8 cellular contexts compared by ENCODE assay signal in the genomic region with DNA sequence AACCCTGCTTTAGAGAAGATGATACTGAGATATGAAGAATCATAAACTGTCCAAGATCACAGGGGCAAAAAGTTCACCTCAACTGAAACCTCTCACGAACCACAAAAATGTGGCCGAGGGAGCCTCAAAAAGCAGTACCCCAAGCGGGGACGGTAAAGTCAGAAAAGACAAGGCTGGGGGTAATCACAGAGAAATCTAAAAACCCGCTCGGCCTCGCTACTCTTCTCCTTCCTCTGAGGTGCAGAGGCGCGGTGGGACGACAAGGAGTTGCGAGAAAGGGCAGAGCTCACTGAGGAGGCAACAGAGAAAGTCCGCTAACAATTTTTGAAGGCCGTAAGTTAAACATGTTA. TPM values are rescaled to one million over a fixed set of nuclear protein-coding genes. Genes with fewer than 3 reads are reported as not detected.
A peak's percentile ranks its signal among the peaks of the same experiment; 100 is the strongest.
DNase-seq lines count a peak whose midpoint lies in the region; ATAC-seq, FAIRE-seq and TF ChIP-seq lines count a peak whose summit lies in the region.

No MANE protein-coding gene starts in this region.

- TF ChIP-seq CTCF in GM12875 (IDR thresholded peaks at IDR 0.05; ENCODE audit: borderline replicate concordance, insufficient read depth, low read depth, low read length): no peak
- no peak for TF ChIP-seq CTCF in H1 (IDR thresholded peaks at IDR 0.05; ENCODE audit: control extremely low read depth in 1 of 3, insufficient read depth in 1 of 3, low read depth in 1 of 3, low read length in 3 of 3)

- no peak overlapping the region for H3K56ac ChIP-seq in H1 (replicated peaks; ENCODE audit: insufficient read length, low read depth, low read length)

- H3K27me3 ChIP-seq in Karpas-422 (ENCODE audit: low read length): no peaks in the 10 kb centered on the region
- no peaks in the 10 kb centered on the region for H3K27me3 ChIP-seq in H1 (replicated peaks in 1 of 4; ENCODE audit: control insufficient read depth in 3 of 4, extremely low read depth in 1 of 4, insufficient read depth in 3 of 4, low read length in 3 of 4)

- peak; percentile 33 for ATAC-seq in GM21786 (IDR thresholded peaks at IDR 0.05; ENCODE audit: unreplicated experiment)
- peak; percentile 58 to 69 for ATAC-seq in natural killer cell treated with Interleukin-12 subunit alpha and Interleukin-12 subunit beta and Interleukin-15 and Interleukin-18, amount 100 ng/mL, for 72 hours

- H2BK120ac ChIP-seq in H1 (replicated peaks; ENCODE audit: low read depth, low read length): no peak overlapping the region

- peak overlapping the region; percentile 63 for H4K5ac ChIP-seq in H1 (ENCODE audit: insufficient read length, low read depth, low read length)

- WGBS in H1 (ENCODE audit: extremely low coverage in 1 of 2, insufficient coverage in 1 of 2, insufficient read length in 1 of 2, insufficient replicate concordance in 2 of 2, low coverage in 1 of 2, low lambda C conversion rate in 2 of 2, missing lambda C conversion rate in 1 of 2), 2 experiments: 10% methylated on average over 13 of the region's 13 CpGs; no CpG with 5 or more reads in 1 of the 2 experiments

- H3K14ac ChIP-seq in H1 (ENCODE audit: insufficient read length): no peak overlapping the region

- no peak for TF ChIP-seq POLR2A in H1 (IDR thresholded peaks at IDR 0.05; ENCODE audit: control extremely low read depth in 1 of 2, low read depth in 2 of 2, low read length in 2 of 2)

- peaks cover 10 to 11% of the 10 kb centered on the region in 2 donors for H3K4me1 Mint-ChIP-seq in natural killer cell treated with Interleukin-12 subunit alpha and Interleukin-12 subunit beta and Interleukin-15 and Interleukin-18, amount 100 ng/mL, for 72 hours (ENCODE audit: low read depth in 2 of 2)

- H3K79me1 ChIP-seq in H1 (ENCODE audit: low read depth, low read length): no peaks in the 10 kb centered on the region

- H3K9ac ChIP-seq in Karpas-422 (ENCODE audit: low read length): peak overlapping the region; percentile 83
- peak overlapping the region; percentile 70 to 87 (median 84) for H3K9ac ChIP-seq in H1 (replicated peaks in 1 of 4; ENCODE audit: extremely low read depth in 1 of 4, low read depth in 3 of 4, low read length in 3 of 4)

- TF ChIP-seq EP300 in H1 (IDR thresholded peaks at IDR 0.05; ENCODE audit: borderline replicate concordance in 1 of 2, low read depth in 2 of 2, low read length in 2 of 2): no peak

- peak overlapping the region; percentile 89 to 93 for H3K27ac Mint-ChIP-seq in natural killer cell treated with Interleukin-12 subunit alpha and Interleukin-12 subunit beta and Interleukin-15 and Interleukin-18, amount 100 ng/mL, for 72 hours

- 0 out of 2 replicates have a peak overlapping the region, but pooled peaks have one; percentile 40 for H3K18ac ChIP-seq in H1 (ENCODE audit: extremely low read depth, low read length)

- no peak overlapping the region for H3K23ac ChIP-seq in H1 (ENCODE audit: insufficient read length)

- peak overlapping the region; percentile 69 for H3K4me3 ChIP-seq in GM12875 (ENCODE audit: low read depth, low read length)
- peak overlapping the region; percentile 90 for H3K4me3 ChIP-seq in Karpas-422 (ENCODE audit: low read length)
- peak overlapping the region; percentile 43 to 94 (median 86) for H3K4me3 ChIP-seq in H1 (ENCODE audit: extremely low read depth in 1 of 4, insufficient read depth in 2 of 4, low read depth in 3 of 4, low read length in 4 of 4)

- H2AFZ ChIP-seq in Karpas-422 (ENCODE audit: low read length): peak overlapping the region; percentile 89
- H2AFZ ChIP-seq in H1 (ENCODE audit: low read length): peak overlapping the region; percentile 82

- no peak overlapping the region for H2BK15ac ChIP-seq in H1 (ENCODE audit: low read length)

- H3K23me2 ChIP-seq in H1 (ENCODE audit: low read depth, low read length): peaks cover 3% of the 10 kb centered on the region; the same call in 1 of the 2 replicates

- no peaks in the 10 kb centered on the region for H3K9me3 ChIP-seq in Karpas-422 (ENCODE audit: low read length)
- H3K9me3 ChIP-seq in H1 (ENCODE audit: insufficient read depth in 2 of 2, low read depth in 1 of 2, low read length in 1 of 2): no peaks in the 10 kb centered on the region

- H3K79me2 ChIP-seq in Karpas-422 (ENCODE audit: low read length) (peaks cover 46% of the 10 kb centered on the region), H1 (ENCODE audit: control insufficient read depth in 1 of 2, insufficient read depth in 2 of 2, low read length in 2 of 2) (peaks cover 0 to 6% of the 10 kb centered on the region in 2 experiments; a peak in 2 of 4 replicates)

- no peak overlapping the region for H2AK5ac ChIP-seq in H1 (ENCODE audit: low read depth, low read length)

- no peak overlapping the region for H3K4ac ChIP-seq in H1 (replicated peaks; ENCODE audit: insufficient read length, low read depth, low read length)

- H3K4me3 Mint-ChIP-seq in natural killer cell treated with Interleukin-12 subunit alpha and Interleukin-12 subunit beta and Interleukin-15 and Interleukin-18, amount 100 ng/mL, for 72 hours: peak overlapping the region; percentile 98

- FAIRE-seq in H1 (lab: Jason Lieb, UNC): no peak

- CTCF ChIA-PET in H1 (lab: Charles Lee; ENCODE audit: partially characterized antibody) (no interaction called here), HEK293T (lab: Yijun Ruan, JAX) (no interaction called here)

- no peak overlapping the region for H2BK20ac ChIP-seq in H1 (ENCODE audit: low read length)

- no peaks in the 10 kb centered on the region for H3K27me3 Mint-ChIP-seq in natural killer cell treated with Interleukin-12 subunit alpha and Interleukin-12 subunit beta and Interleukin-15 and Interleukin-18, amount 100 ng/mL, for 72 hours

- H4K20me1 ChIP-seq in Karpas-422 (ENCODE audit: insufficient read depth, low read depth, low read length) (no peaks in the 10 kb centered on the region), H1 (replicated peaks in 1 of 2; ENCODE audit: control insufficient read depth in 1 of 2, insufficient read depth in 2 of 2, low read length in 2 of 2) (no peaks in the 10 kb centered on the region)

- peak overlapping the region; percentile 91; the same call in 1 of the 2 replicates for H4K8ac ChIP-seq in H1 (ENCODE audit: extremely low read depth, insufficient read depth, low read length)

- H3K4me2 ChIP-seq in Karpas-422 (ENCODE audit: low read depth, low read length, poor library complexity, severe bottlenecking) (peak overlapping the region; percentile 88), H1 (ENCODE audit: insufficient read depth in 1 of 2, low read depth in 2 of 2, low read length in 2 of 2) (peak overlapping the region; percentile 67 to 78)

- no peaks in the 10 kb centered on the region for H3K9me3 Mint-ChIP-seq in natural killer cell treated with Interleukin-12 subunit alpha and Interleukin-12 subunit beta and Interleukin-15 and Interleukin-18, amount 100 ng/mL, for 72 hours

- no peak overlapping the region for H4K91ac ChIP-seq in H1 (replicated peaks; ENCODE audit: insufficient read length, low read length)

- H3K9me2 ChIP-seq in Karpas-422 (replicated peaks; ENCODE audit: insufficient read depth, low read length): no peaks in the 10 kb centered on the region

- peaks cover 18% of the 10 kb centered on the region for H3K4me1 ChIP-seq in Karpas-422 (ENCODE audit: low read length)
- H3K4me1 ChIP-seq in H1 (replicated peaks in 1 of 4; ENCODE audit: control insufficient read depth in 3 of 4, insufficient read depth in 4 of 4, low read length in 3 of 4): no peaks in the 10 kb centered on the region

- H3K27ac ChIP-seq in Karpas-422 (ENCODE audit: low read length): peak overlapping the region; percentile 91
- H3K27ac ChIP-seq in H1 (ENCODE audit: low read depth, low read length): peak overlapping the region; percentile 82

- TF ChIP-seq RAD21 in H1 (IDR thresholded peaks at IDR 0.05 in 1 of 2, conservative IDR thresholded peaks at IDR 0.05 in 1 of 2; ENCODE audit: low read depth in 2 of 2, low read length in 2 of 2): no peak

- H3K36me3 ChIP-seq in Karpas-422 (ENCODE audit: insufficient read depth, low read length): peaks cover 4% of the 10 kb centered on the region; the same call in 1 of the 2 replicates
- no peaks in the 10 kb centered on the region; a peak in 1 of 8 replicates for H3K36me3 ChIP-seq in H1 (ENCODE audit: control insufficient read depth in 2 of 4, insufficient read depth in 4 of 4, low read length in 3 of 4)

- no peak overlapping the region; the same call in 1 of the 2 replicates for H2BK12ac ChIP-seq in H1 (ENCODE audit: low read depth, low read length)

- H2BK5ac ChIP-seq in H1 (ENCODE audit: low read depth, low read length): peak overlapping the region; percentile 62; the same call in 1 of the 2 replicates

- DNase-seq in Karpas-422: no peak
- DNase-seq in H1 (ENCODE audit: low read depth in 1 of 2, low spot score in 2 of 2): no peak
- no peak for DNase-seq in natural killer cell treated with Interleukin-12 subunit alpha and Interleukin-12 subunit beta and Interleukin-15 and Interleukin-18, amount 100 ng/mL, for 72 hours (ENCODE audit: low spot score)
- no peak for DNase-seq in NCI-H526 treated with DMSO at 0.1 percent for 48 hours (lab: John Stamatoyannopoulos, UW)
- DNase-seq in HEK293T (ENCODE audit: extremely low spot score): no peak
- no peak for DNase-seq in cerebellar nuclear complex (lab: John Stamatoyannopoulos, UW)

- POLR2A ChIA-PET in H1 (lab: Charles Lee; ENCODE audit: partially characterized antibody): interaction anchor here (0.9 to 1.1 kb wide), 5 partner anchors 17 to 670 kb away, joined by 3 read pairs; a partner anchor contains a TSS
- POLR2A ChIA-PET in HEK293T (lab: Yijun Ruan, JAX): interaction anchor here (1.0 to 1.1 kb wide), 2 partner anchors 9 to 211 kb away, joined by 3 to 5 read pairs; a partner anchor contains a TSS

- H3K36me3 Mint-ChIP-seq in natural killer cell treated with Interleukin-12 subunit alpha and Interleukin-12 subunit beta and Interleukin-15 and Interleukin-18, amount 100 ng/mL, for 72 hours: no peaks in the 10 kb centered on the region

TF ChIP-seq in H1, 55 proteins besides CTCF, POLR2A, EP300 and RAD21:
- no peak for TF ChIP-seq TCF12 (IDR thresholded peaks at IDR 0.05; ENCODE audit: low read depth, low read length)

TF ChIP-seq in HEK293T, 16 proteins besides CTCF, POLR2A, EP300 and RAD21 (continues in another document):
- no peak for TF ChIP-seq L3MBTL2 (conservative IDR thresholded peaks at IDR 0.05)
- no peak for TF ChIP-seq ARNT (IDR thresholded peaks at IDR 0.05)
- TF ChIP-seq FOXM1 (IDR thresholded peaks at IDR 0.05; ENCODE audit: borderline replicate concordance): no peak

RNA-seq across cellular contexts. Expression of a gene that starts 0.4 kb away (rescaled TPM):
- total RNA-seq in Karpas-422 (2014; rRNA removed; shearing (Covaris generic); ENCODE audit: low replicate concordance): 10.1 and 16.5 TPM in 2 replicates
- total RNA-seq in H1 (2021; fragmentation: NEBNext Ultra II Directional; extraction: Animal tissue kit (Norgen Biotek cat#: 25700)): 4.7 and 5.4 TPM in 2 replicates
- 2.7 and 3.7 TPM in 2 replicates for polyA plus RNA-seq in H1 (2011; rRNA removed)
- polyA plus RNA-seq in H1 (2011; cell fraction: cytosol; rRNA removed): 3.9 TPM
- 5.6 TPM for polyA plus RNA-seq in H1 (2011; cell fraction: nucleus; rRNA removed)
- polyA plus RNA-seq in H1 (2012, experiment 1 of 2): 2.8 to 4.3 TPM (median 3.4 TPM) in 4 replicates
- polyA plus RNA-seq in H1 (2012, experiment 2 of 2): 1.4 TPM
- polyA plus RNA-seq in H1 (2013, experiment 1 of 2): 5.9 TPM
- polyA plus RNA-seq in H1 (2013, experiment 2 of 2): 5.0 TPM
- 7.9 and 11.8 TPM in 2 replicates for polyA minus RNA-seq in H1 (2011; rRNA and poly(A)+ RNA removed)
- polyA minus RNA-seq in H1 (2011; cell fraction: cytosol; rRNA and poly(A)+ RNA removed): 5.7 TPM
- 30.7 TPM for polyA minus RNA-seq in H1 (2011; cell fraction: nucleus; rRNA and poly(A)+ RNA removed)
- 1 to 10 TPM; 1.6 to 2.5 TPM for total RNA-seq in natural killer cell treated with Interleukin-12 subunit alpha and Interleukin-12 subunit beta and Interleukin-15 and Interleukin-18, amount 100 ng/mL, for 72 hours
